ENCODE assay signal across 2 cellular contexts in the genomic region with DNA sequence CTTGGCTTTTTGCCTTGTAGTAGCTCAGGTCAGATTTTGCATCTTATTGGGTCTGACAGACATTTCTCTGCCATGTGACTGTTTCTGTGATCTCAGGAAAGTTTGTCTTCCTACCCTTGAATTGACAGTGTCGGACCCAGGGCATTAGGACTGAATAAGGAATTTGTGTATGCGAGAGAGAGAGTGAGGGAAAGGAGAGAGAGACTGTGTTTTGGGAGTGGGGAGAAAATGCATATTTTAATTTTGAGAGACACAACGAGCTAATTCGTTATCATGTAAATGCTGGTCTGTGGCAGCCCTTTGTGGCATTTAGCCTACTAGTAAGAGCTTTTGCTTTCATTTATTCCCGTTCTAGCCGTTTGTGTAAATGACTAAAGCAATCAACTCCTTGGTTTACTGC.
TF ChIP-seq lines count a peak whose summit lies in the region.

No MANE protein-coding gene starts in this region.

TF ChIP-seq in IMR-90, 13 proteins besides CTCF, POLR2A, EP300 and RAD21:
- TF ChIP-seq MAZ (IDR thresholded peaks at IDR 0.05; ENCODE audit: borderline replicate concordance, low read depth, low read length) = no peak
- TF ChIP-seq NFE2L2 (IDR thresholded peaks at IDR 0.05; ENCODE audit: low read depth, low read length) = no peak
- TF ChIP-seq USF2 (IDR thresholded peaks at IDR 0.05; ENCODE audit: low read depth, low read length) = no peak
- TF ChIP-seq CHD1 (IDR thresholded peaks at IDR 0.05; ENCODE audit: low read depth, low read length) = no peak
- TF ChIP-seq MXI1 (IDR thresholded peaks at IDR 0.05; ENCODE audit: borderline replicate concordance, low read depth, low read length) = no peak
- no peak for TF ChIP-seq FOS (IDR thresholded peaks at IDR 0.05; ENCODE audit: low read depth, low read length)

TF ChIP-seq in endothelial cell of umbilical vein, 7 proteins besides CTCF, POLR2A, EP300 and RAD21:
- TF ChIP-seq JUN (IDR thresholded peaks at IDR 0.05; ENCODE audit: borderline replicate concordance, insufficient read depth, insufficient read length, low read depth) = no peak
- no peak for TF ChIP-seq FOS (IDR thresholded peaks at IDR 0.05; ENCODE audit: borderline replicate concordance, insufficient read depth, low read length)
